In genomic region chr11:66011239-66011784, GRCh38 we compare ENCODE assay signal across 12 cellular contexts. TPM values are rescaled to one million over a fixed set of nuclear protein-coding genes. Genes with fewer than 3 reads are reported as not detected.
DNase-seq lines count a peak whose midpoint lies in the region; ATAC-seq and TF ChIP-seq lines count a peak whose summit lies in the region.
"Had no signal": no experiment of that assay in that cellular context is flagged by ENCODE, and none has a peak within 500 bp of the region (broad histone marks: within the 10 kb centered on the region; RNA-seq: fewer than 3 reads in every experiment).

No MANE protein-coding gene starts in this region.

- no peak overlapping the region for H2BK12ac ChIP-seq in H9 (ENCODE audit: insufficient read length, low read depth, low read length)

- H3K56ac ChIP-seq in H9 (ENCODE audit: insufficient read length, low read depth, low read length), result no peak overlapping the region

- no peak overlapping the region for H3K23ac ChIP-seq in H9 (ENCODE audit: insufficient read length, low read depth, low read length)

- no peaks in the 10 kb centered on the region for H3K4me1 ChIP-seq in H9 (ENCODE audit: insufficient read depth, low read length)
- peaks cover 6% of the 10 kb centered on the region for H3K4me1 ChIP-seq in iPS-15b (ENCODE audit: control insufficient read depth, insufficient read depth, low read length)
- peaks cover 27 to 56% of the 10 kb centered on the region in 2 donors for H3K4me1 ChIP-seq in thoracic aorta (ENCODE audit: control insufficient read depth in 1 of 2, low read depth in 2 of 2)

- POLR2A ChIA-PET in HEK293T (lab: Yijun Ruan, JAX), result no interaction called here

- peak; percentile 30 for ATAC-seq in thoracic aorta (ENCODE audit: insufficient number of reproducible peaks, low FRiP score, low read depth)

- no peaks in the 10 kb centered on the region for H3K36me3 Mint-ChIP-seq in H9 (ENCODE audit: insufficient read depth in 1 of 3, low read depth in 3 of 3)
- H3K36me3 Mint-ChIP-seq: mesothelial cell of epicardium had no signal

- CTCF ChIA-PET in HEK293T (lab: Yijun Ruan, JAX), result interaction anchor here (0.6 kb wide), 1 partner anchor 8 kb away, joined by 3 read pairs; no protein-coding TSS in a partner anchor

- WGBS in H9 (ENCODE audit: extremely low coverage, insufficient read length, low lambda C conversion rate), result no CpG with 5 or more reads among the region's 14 CpGs

- H3K79me1 ChIP-seq in H9 (ENCODE audit: insufficient read depth, low read depth, low read length, poor library complexity, severe bottlenecking), result no peaks in the 10 kb centered on the region

- TF ChIP-seq CTCF in H9 (conservative IDR thresholded peaks at IDR 0.05) (no peak), thoracic aorta (IDR thresholded peaks at IDR 0.05) (no peak)

- no peak overlapping the region for H3K18ac ChIP-seq in H9 (ENCODE audit: insufficient read length, low read depth, low read length)

- peaks cover 16 to 30% of the 10 kb centered on the region in 2 experiments for H3K4me1 Mint-ChIP-seq in H9
- H3K4me1 Mint-ChIP-seq: mesothelial cell of epicardium had no signal

- no peak overlapping the region for H3K4ac ChIP-seq in H9 (ENCODE audit: low read depth, low read length)

- H2BK5ac ChIP-seq in H9 (ENCODE audit: insufficient read length, low read length), result no peak overlapping the region

- H3K27ac Mint-ChIP-seq in H9, result no peak overlapping the region
- H3K27ac Mint-ChIP-seq: mesothelial cell of epicardium; stimulated activated naive CD8-positive, alpha-beta T cell treated with anti-CD3 and anti-CD28 coated beads, Interleukin-15, Interleukin-2, amounts not matched to agents 100 ng/mL and 50 ng/mL, for 24 hours had no signal

- H2AK5ac ChIP-seq in H9 (ENCODE audit: insufficient read length, low read length), result no peak overlapping the region

- H3K79me2 ChIP-seq in H9 (ENCODE audit: insufficient read depth, low read length), result no peaks in the 10 kb centered on the region

- H4K91ac ChIP-seq in H9 (ENCODE audit: insufficient read length, low read depth, low read length), result no peak overlapping the region

- peak; percentile 71 for DNase-seq in H9
- peak; percentile 73 for DNase-seq in amniotic epithelial cell (ENCODE audit: low read depth)
- DNase-seq in thoracic aorta (ENCODE audit: low spot score), result no peak
- DNase-seq in GM19238 (ENCODE audit: insufficient read length, low spot score), result no peak
- DNase-seq in CD1c-positive myeloid dendritic cell (ENCODE audit: extremely low spot score), result no peak
- DNase-seq in cerebellar cortex (ENCODE audit: low spot score), result no peak
- no peak for DNase-seq in HEK293T (ENCODE audit: extremely low spot score)
- DNase-seq: activated naive CD4-positive, alpha-beta T cell had no signal

- no peak overlapping the region for H2BK15ac ChIP-seq in H9 (ENCODE audit: low read depth, low read length)

- H3K27ac ChIP-seq in H9 (ENCODE audit: insufficient read length, low read depth, low read length) (no peak overlapping the region), thoracic aorta (peak overlapping the region; percentile 87 to 89)

- H4K20me1 ChIP-seq in H9 (ENCODE audit: control insufficient read depth, insufficient read depth, insufficient read length), result no peaks in the 10 kb centered on the region

- H3K4me3 ChIP-seq in iPS-15b (ENCODE audit: low read depth, low read length) (peak overlapping the region; percentile 14), thoracic aorta (peak overlapping the region; percentile 37)

- H2BK20ac ChIP-seq in H9 (ENCODE audit: low read depth, low read length, poor library complexity, severe bottlenecking), result no peak overlapping the region

- H3K9ac ChIP-seq in H9 (ENCODE audit: extremely low read depth, insufficient read length, low read length), result no peak overlapping the region
- no peak overlapping the region for H3K9ac ChIP-seq in iPS-15b (ENCODE audit: low read depth, low read length)

- peaks cover 5% of the 10 kb centered on the region for H3K23me2 ChIP-seq in H9 (ENCODE audit: insufficient read length, low read depth, low read length, poor library complexity, severe bottlenecking)

- H2AFZ ChIP-seq in H9 (ENCODE audit: low read length), result no peak overlapping the region

- no peak overlapping the region for H3K14ac ChIP-seq in H9 (ENCODE audit: insufficient read depth, low read length)

- H4K8ac ChIP-seq in H9 (replicated peaks; ENCODE audit: insufficient read length, low read depth, low read length), result no peak overlapping the region

- H3K9me3 ChIP-seq in H9 (ENCODE audit: control insufficient read depth, low read depth, low read length) (no peaks in the 10 kb centered on the region), iPS-15b (ENCODE audit: control insufficient read depth, insufficient read depth, low read length) (no peaks in the 10 kb centered on the region), thoracic aorta (no peaks in the 10 kb centered on the region)

- no peak overlapping the region for H3T11ph ChIP-seq in H9 (ENCODE audit: low read length)

- H3K27me3 Mint-ChIP-seq in H9 (ENCODE audit: low read depth), result no peaks in the 10 kb centered on the region; the same call in 1 of the 2 replicates

- H3K9me3 Mint-ChIP-seq in H9, result no peaks in the 10 kb centered on the region
- H3K9me3 Mint-ChIP-seq: mesothelial cell of epicardium; stimulated activated naive CD8-positive, alpha-beta T cell treated with anti-CD3 and anti-CD28 coated beads, Interleukin-15, Interleukin-2, amounts not matched to agents 100 ng/mL and 50 ng/mL, for 24 hours had no signal

- H3K36me3 ChIP-seq in iPS-15b (ENCODE audit: control insufficient read depth, insufficient read depth, low read length) (no peaks in the 10 kb centered on the region), thoracic aorta (no peaks in the 10 kb centered on the region)

- no peak overlapping the region for H3K4me3 Mint-ChIP-seq in H9
- H3K4me3 Mint-ChIP-seq: mesothelial cell of epicardium; stimulated activated naive CD8-positive, alpha-beta T cell treated with anti-CD3 and anti-CD28 coated beads, Interleukin-15, Interleukin-2, amounts not matched to agents 100 ng/mL and 50 ng/mL, for 24 hours had no signal

- H2BK120ac ChIP-seq in H9 (ENCODE audit: low read depth, low read length, poor library complexity, severe bottlenecking), result no peak overlapping the region

- peaks cover 4% of the 10 kb centered on the region; the same call in 1 of the 2 replicates for H3K27me3 ChIP-seq in H9 (ENCODE audit: insufficient read depth, low read length)
- H3K27me3 ChIP-seq in iPS-15b (ENCODE audit: control insufficient read depth, insufficient read depth, low read length), result peaks cover 10% of the 10 kb centered on the region
- no peaks in the 10 kb centered on the region for H3K27me3 ChIP-seq in thoracic aorta (replicated peaks; ENCODE audit: insufficient read depth)

- no peak overlapping the region for H4K5ac ChIP-seq in H9 (ENCODE audit: insufficient read length, low read depth, low read length)

- H3K4me2 ChIP-seq in H9 (ENCODE audit: insufficient read depth, insufficient read length, low read length), result peak overlapping the region; percentile 38

TF ChIP-seq in HEK293T, 16 proteins besides CTCF, POLR2A, EP300 and RAD21:
- TF ChIP-seq BHLHE40 (IDR thresholded peaks at IDR 0.05; ENCODE audit: borderline replicate concordance) (no peak), ELF4 (IDR thresholded peaks at IDR 0.05) (no peak), ZNF384 (IDR thresholded peaks at IDR 0.05) (no peak), HDGF (IDR thresholded peaks at IDR 0.05; ENCODE audit: borderline replicate concordance) (no peak), L3MBTL2 (conservative IDR thresholded peaks at IDR 0.05) (no peak), FOXA1 (IDR thresholded peaks at IDR 0.05) (no peak)
TF ChIP-seq in HEK293T: peak in this region for 0.

RNA-seq across cellular contexts. Expression of gene CST6, which starts 0.5 kb away (rescaled TPM):
- total RNA-seq in H9 (2021), result not detected in 2 replicates
- total RNA-seq in thoracic aorta, result 10 to 100 TPM in 1 of 2 donors, 1 to 10 TPM in 1; 4.5 to 16.9 TPM
- total RNA-seq: G401 had no signal

RNA-seq across cellular contexts. Expression of gene BANF1, which starts 9.0 kb away (rescaled TPM):
- total RNA-seq in H9 (2021) (346 and 359 TPM in 2 replicates), thoracic aorta (10 to 100 TPM; 22.2 to 60.0 TPM)

RNA-seq across cellular contexts. Expression of gene EIF1AD, which starts 9.4 kb away (rescaled TPM):
- total RNA-seq in H9 (2021), result 46.7 and 52.6 TPM in 2 replicates
- total RNA-seq in thoracic aorta, result 10 to 100 TPM; 20.6 to 43.5 TPM

RNA-seq across cellular contexts. Expression of gene CATSPER1, which starts 15.0 kb away (rescaled TPM):
- total RNA-seq in H9 (2021) (not detected in 2 replicates), thoracic aorta (not detected)
- total RNA-seq: G401, mesothelial cell of epicardium had no signal

RNA-seq across cellular contexts. Expression of gene GAL3ST3, which starts 37.6 kb away (rescaled TPM):
- total RNA-seq in H9 (2021), result 17.2 and 19.8 TPM in 2 replicates
- 1 to 10 TPM in 1 of 2 donors, not detected in 1; 1.1 TPM for total RNA-seq in thoracic aorta
- total RNA-seq: G401 had no signal

Comparison
In these comparisons a context has a peak if more than half of its experiments do, and no peak if none do; other contexts are left out.
1. DNase-seq: peak in H9 (single experiment) and amniotic epithelial cell (single experiment); none in thoracic aorta (single experiment), GM19238 (single experiment), CD1c-positive myeloid dendritic cell (single experiment), cerebellar cortex (single experiment) and HEK293T (single experiment).